15 cellular contexts compared by ENCODE assay signal in the genomic region with DNA sequence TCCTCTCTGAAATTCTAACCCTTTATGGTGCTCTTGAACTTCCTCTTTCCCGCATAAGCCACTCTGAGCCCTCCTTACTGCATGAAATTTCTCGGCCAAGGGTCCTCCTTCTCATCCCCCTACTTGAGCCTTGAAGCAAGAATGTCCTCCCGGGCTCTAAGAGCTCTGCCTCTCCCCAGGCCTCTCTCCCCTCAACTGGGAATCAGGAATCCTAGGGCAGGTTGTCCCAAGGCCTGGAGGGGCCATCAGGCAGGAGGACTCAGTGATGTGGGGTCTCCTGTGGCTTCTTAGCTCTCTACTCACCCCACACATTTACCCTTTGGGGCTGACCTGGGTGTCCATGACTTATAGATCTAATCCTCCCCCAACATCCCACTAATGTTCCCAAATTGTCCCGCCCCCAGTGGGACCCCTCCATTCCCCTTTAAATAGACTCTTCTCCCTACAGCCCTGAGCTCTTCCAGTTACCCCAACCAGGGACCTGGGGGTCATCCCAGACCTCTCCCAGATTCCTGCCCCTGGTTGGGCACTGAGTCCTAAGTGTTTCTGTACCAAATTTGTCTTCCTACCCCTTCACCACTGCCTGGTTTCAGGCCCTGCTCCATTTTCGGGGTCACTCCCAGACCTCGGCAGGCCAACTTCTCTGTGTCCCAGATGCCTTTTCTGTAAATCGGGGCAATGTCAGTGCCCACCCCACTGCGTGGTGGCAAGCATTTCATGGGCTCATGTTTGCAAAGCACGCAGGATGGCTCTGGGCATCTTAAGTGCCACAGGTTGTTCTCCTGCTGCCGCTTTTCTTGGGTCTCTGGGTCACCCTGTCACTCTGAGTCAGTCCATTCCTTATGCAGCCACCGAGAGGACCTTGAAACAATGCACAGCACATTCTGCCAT.
DNase-seq lines count a peak whose midpoint lies in the region; ATAC-seq and TF ChIP-seq lines count a peak whose summit lies in the region.
"Had no signal": no experiment of that assay in that cellular context is flagged by ENCODE, and none has a peak within 500 bp of the region (broad histone marks: within the 10 kb centered on the region; RNA-seq: fewer than 3 reads in every experiment).

No MANE protein-coding gene starts in this region.

- ATAC-seq in thoracic aorta (ENCODE audit: insufficient number of reproducible peaks, low FRiP score, low read depth) (no peak), GM21528 (IDR thresholded peaks at IDR 0.05; ENCODE audit: low FRiP score, unreplicated experiment) (no peak), HG03439 (IDR thresholded peaks at IDR 0.05; ENCODE audit: unreplicated experiment) (no peak)
- ATAC-seq: stimulated activated memory B cell treated with anti-CD40 and anti-IgM and Interleukin-4, amounts not matched to agents 10 μg/mL and 1 μg/mL and 100 μg/mL, for 72 hours had no signal

- peak overlapping the region; percentile 29 for H3K27ac ChIP-seq in angular gyrus (ENCODE audit: low read depth, low read length)
- H3K27ac ChIP-seq in mesenchymal stem cell (ENCODE audit: low read length, poor library complexity, severe bottlenecking) = no peak overlapping the region
- H3K27ac ChIP-seq in thoracic aorta = peak overlapping the region; percentile 91 to 97

- H2AFZ ChIP-seq in mesenchymal stem cell (ENCODE audit: low read depth, low read length) = no peak overlapping the region

- TF ChIP-seq CTCF in thoracic aorta (IDR thresholded peaks at IDR 0.05) = no peak

- no peak overlapping the region for H2BK5ac ChIP-seq in mesenchymal stem cell (ENCODE audit: low read depth, low read length, poor library complexity, severe bottlenecking)

- no peak overlapping the region for H3K18ac ChIP-seq in mesenchymal stem cell (ENCODE audit: low read depth in 1 of 2, low read length in 2 of 2)

- H3K4me1 ChIP-seq in mesenchymal stem cell (ENCODE audit: control insufficient read depth, insufficient read depth, low read depth, low read length) = peaks cover 21% of the 10 kb centered on the region
- H3K4me1 ChIP-seq in thoracic aorta (ENCODE audit: control insufficient read depth in 1 of 2, low read depth in 2 of 2) = peaks cover 31 to 51% of the 10 kb centered on the region in 2 donors

- peak overlapping the region; percentile 16 to 49 for H2BK12ac ChIP-seq in mesenchymal stem cell (ENCODE audit: low read length in 2 of 2)

- H3K36me3 ChIP-seq in mesenchymal stem cell (ENCODE audit: control insufficient read depth in 1 of 2, insufficient read depth in 2 of 2, low read depth in 1 of 2, low read length in 2 of 2) (no peaks in the 10 kb centered on the region), thoracic aorta (no peaks in the 10 kb centered on the region)
- H3K36me3 ChIP-seq: ovary had no signal

- H3K9me3 ChIP-seq in mesenchymal stem cell (ENCODE audit: control insufficient read depth, low read length) (no peaks in the 10 kb centered on the region), thoracic aorta (no peaks in the 10 kb centered on the region)
- H3K9me3 ChIP-seq: ovary had no signal

- H3K27me3 ChIP-seq in mesenchymal stem cell (ENCODE audit: control insufficient read depth in 1 of 2, insufficient read depth in 1 of 2, low read length in 2 of 2) = no peaks in the 10 kb centered on the region
- H3K27me3 ChIP-seq in thoracic aorta (replicated peaks; ENCODE audit: insufficient read depth) = no peaks in the 10 kb centered on the region
- H3K27me3 ChIP-seq: ovary had no signal

- peak; percentile 24 for DNase-seq in KBM-7
- DNase-seq in mesenchymal stem cell = no peak
- DNase-seq in thoracic aorta (ENCODE audit: low spot score) = no peak
- DNase-seq in DMS79 (lab: John Stamatoyannopoulos, UW) = no peak
- DNase-seq in NCI-H2029 (lab: John Stamatoyannopoulos, UW) = no peak
- DNase-seq: activated B cell treated with CpG ODN at 0.5 μM for 24 hours; activated T-cell treated with anti-CD3 and anti-CD28 coated beads for 4 hours; effector memory CD4-positive, alpha-beta T cell; NCI-H2171 treated with DMSO at 0.1 percent for 48 hours; stimulated activated CD4-positive, alpha-beta T cell treated with anti-CD3 and anti-CD28 coated beads, Interleukin-2, amount 100 ng/mL, for 48 hours had no signal

- in situ Hi-C loops in KBM-7 (cut with MboI; ENCODE audit: low pct_unique_long_range_greater_than_20kb, low sequenced_read_pairs) = no loop called here

- no peak overlapping the region for H2BK15ac ChIP-seq in mesenchymal stem cell (ENCODE audit: low read depth, poor library complexity, severe bottlenecking)

- peak overlapping the region; percentile 79 for H3K9ac ChIP-seq in mesenchymal stem cell (ENCODE audit: low read length)

- H4K8ac ChIP-seq in mesenchymal stem cell (ENCODE audit: low read length) = no peak overlapping the region

- H4K91ac ChIP-seq in mesenchymal stem cell (ENCODE audit: low read length) = peak overlapping the region; percentile 5

- H3K79me1 ChIP-seq in mesenchymal stem cell (replicated peaks; ENCODE audit: low read length, poor library complexity, severe bottlenecking) = no peaks in the 10 kb centered on the region

- H3K4me2 ChIP-seq in mesenchymal stem cell (ENCODE audit: low read length, poor library complexity, severe bottlenecking) = no peak overlapping the region

- H3K4me3 ChIP-seq in mesenchymal stem cell (ENCODE audit: insufficient read depth in 1 of 2, low read depth in 1 of 2, low read length in 2 of 2) (no peak overlapping the region), thoracic aorta (no peak overlapping the region)
- H3K4me3 ChIP-seq: ovary had no signal

- H2AK5ac ChIP-seq in mesenchymal stem cell (ENCODE audit: low read length, severe bottlenecking) = peak overlapping the region; percentile 53

- no peak overlapping the region for H3K23ac ChIP-seq in mesenchymal stem cell (ENCODE audit: low read length in 2 of 2)

- H3K4ac ChIP-seq in mesenchymal stem cell (ENCODE audit: low read depth in 1 of 2, low read length in 2 of 2) = peak overlapping the region in 1 of 2 experiments; percentile 18

- peak overlapping the region; percentile 1 for H2BK120ac ChIP-seq in mesenchymal stem cell (ENCODE audit: low read depth, low read length)

- 74% methylated on average over 11 of the region's 11 CpGs for WGBS in mesenchymal stem cell

- no peak overlapping the region for H3K14ac ChIP-seq in mesenchymal stem cell (ENCODE audit: low read length in 2 of 2)
